ENCODE assay signal across 14 cellular contexts in genomic region chr4:183447646-183448045, GRCh38. TPM values are rescaled to one million over a fixed set of nuclear protein-coding genes. Genes with fewer than 3 reads are reported as not detected.
A peak's percentile ranks its signal among the peaks of the same experiment; 100 is the strongest.
DNase-seq lines count a peak whose midpoint lies in the region; ATAC-seq and TF ChIP-seq lines count a peak whose summit lies in the region.
"Had no signal": no experiment of that assay in that cellular context is flagged by ENCODE, and none has a peak within 500 bp of the region (broad histone marks: within the 10 kb centered on the region; RNA-seq: fewer than 3 reads in every experiment).

No MANE protein-coding gene starts in this region.

- H3K4me3 ChIP-seq in ACC112 (ENCODE audit: low read depth, low read length) (0 out of 2 replicates have a peak overlapping the region, but pooled peaks have one; percentile 6), endodermal cell (ENCODE audit: low read length) (peak overlapping the region; percentile 93)
- H3K4me3 ChIP-seq in CD4-positive, alpha-beta memory T cell (ENCODE audit: low read length in 2 of 2), result no peak overlapping the region

- H3K4me1 ChIP-seq in ACC112 (ENCODE audit: control insufficient read depth, insufficient read depth, low read length, unreplicated experiment) (peaks cover 35% of the 10 kb centered on the region), endodermal cell (ENCODE audit: control insufficient read depth, insufficient read depth, low read length) (no peaks in the 10 kb centered on the region)
- peaks cover 54% of the 10 kb centered on the region for H3K4me1 ChIP-seq in CD4-positive, alpha-beta memory T cell (ENCODE audit: insufficient read depth, low read length)

- H3K4me1 Mint-ChIP-seq in CD4-positive, alpha-beta memory T cell, result peaks cover 35 to 69% (median 44%) of the 10 kb centered on the region in 4 donors
- peaks cover 45% of the 10 kb centered on the region for H3K4me1 Mint-ChIP-seq in T-helper 2 cell treated with Interferon-gamma antibody and Interleukin-4, amounts not matched to agents 5 μg/mL and 100 μg/mL, for 36 hours (ENCODE audit: low read depth)
- peaks cover 15% of the 10 kb centered on the region for H3K4me1 Mint-ChIP-seq in endodermal cell

- H3K36me3 ChIP-seq in ACC112 (ENCODE audit: insufficient read depth, low read length), result peaks cover 30% of the 10 kb centered on the region
- H3K36me3 ChIP-seq in CD4-positive, alpha-beta memory T cell (ENCODE audit: insufficient read depth, low read length), result peaks cover 28% of the 10 kb centered on the region
- peaks cover 49% of the 10 kb centered on the region for H3K36me3 ChIP-seq in endodermal cell (ENCODE audit: control insufficient read depth, insufficient read depth, low read length)

- H3K4me3 Mint-ChIP-seq in CD4-positive, alpha-beta memory T cell, result peak overlapping the region; percentile 9 to 92 (median 68)
- H3K4me3 Mint-ChIP-seq in T-helper 2 cell treated with Interferon-gamma antibody and Interleukin-4, amounts not matched to agents 5 μg/mL and 100 μg/mL, for 36 hours, result peak overlapping the region; percentile 97
- H3K4me3 Mint-ChIP-seq in endodermal cell, result no peak overlapping the region

- intact Hi-C loops in CD4-positive, alpha-beta memory T cell (cut with micrococcal nuclease), result loop anchor here (10.0 kb wide), 1 partner anchor 1087 kb away; no protein-coding TSS in a partner anchor

- TF ChIP-seq CTCF in endodermal cell (conservative IDR thresholded peaks at IDR 0.05), result no peak

- DNase-seq in CD4-positive, alpha-beta memory T cell, result peak in 4 of 5 donors; percentile 20 to 39 (median 28)
- no peak for DNase-seq in T-helper 2 cell treated with Interferon-gamma antibody and Interleukin-4, amounts not matched to agents 5 μg/mL and 100 μg/mL, for 36 hours (ENCODE audit: low spot score)
- no peak for DNase-seq in endodermal cell
- no peak for DNase-seq in activated gamma-delta T cell treated with Interleukin-2 at 50 U/mL for 16 hours
- DNase-seq in Kasumi-1 (lab: John Stamatoyannopoulos, UW), result no peak
- DNase-seq in DMS153 treated with DMSO at 0.1 percent for 48 hours (lab: John Stamatoyannopoulos, UW; ENCODE audit: unreplicated experiment), result no peak
- DNase-seq: activated effector memory CD4-positive, alpha-beta T cell treated with anti-CD3 and anti-CD28 coated beads, Interleukin-2, amount 50 U/mL, for 16 hours; DMS79 treated with DMSO at 0.1 percent for 48 hours; NCI-H446; SIG-M5; T1000 had no signal

- H3K36me3 Mint-ChIP-seq in CD4-positive, alpha-beta memory T cell, result peaks cover 36 to 63% of the 10 kb centered on the region in 2 donors
- peaks cover 61% of the 10 kb centered on the region for H3K36me3 Mint-ChIP-seq in T-helper 2 cell treated with Interferon-gamma antibody and Interleukin-4, amounts not matched to agents 5 μg/mL and 100 μg/mL, for 36 hours (ENCODE audit: low read depth)
- H3K36me3 Mint-ChIP-seq in endodermal cell (ENCODE audit: low read depth), result peaks cover 57% of the 10 kb centered on the region

- no peak overlapping the region for H2AFZ ChIP-seq in ACC112 (ENCODE audit: low read length, unreplicated experiment)

- H3K27me3 ChIP-seq in ACC112 (ENCODE audit: insufficient read depth, low read length), result no peaks in the 10 kb centered on the region
- no peaks in the 10 kb centered on the region for H3K27me3 ChIP-seq in CD4-positive, alpha-beta memory T cell (ENCODE audit: insufficient read depth, low read length)
- no peaks in the 10 kb centered on the region for H3K27me3 ChIP-seq in endodermal cell (ENCODE audit: control insufficient read depth, insufficient read depth, low read length, poor library complexity, severe bottlenecking)

- WGBS in endodermal cell (ENCODE audit: insufficient coverage in 1 of 2, insufficient read length in 1 of 2), 2 experiments, result 85 to 92% methylated on average over 3 to 5 of the region's 5 CpGs

- H3K9me3 ChIP-seq in CD4-positive, alpha-beta memory T cell (ENCODE audit: control insufficient read depth in 1 of 2, low read length in 2 of 2), result no peaks in the 10 kb centered on the region
- H3K9me3 ChIP-seq in endodermal cell (ENCODE audit: control insufficient read depth, low read length), result no peaks in the 10 kb centered on the region

- peak overlapping the region in 6 of 7 donors; percentile 32 to 96 (median 74) for H3K27ac Mint-ChIP-seq in CD4-positive, alpha-beta memory T cell
- no peak overlapping the region for H3K27ac Mint-ChIP-seq in T-helper 2 cell treated with Interferon-gamma antibody and Interleukin-4, amounts not matched to agents 5 μg/mL and 100 μg/mL, for 36 hours
- no peak overlapping the region for H3K27ac Mint-ChIP-seq in endodermal cell

- peaks cover 38% of the 10 kb centered on the region for H3K79me2 ChIP-seq in ACC112 (ENCODE audit: control insufficient read depth, insufficient read depth, low read length, unreplicated experiment)

- POLR2A ChIA-PET in CD4-positive, alpha-beta memory T cell (lab: Charles Lee; ENCODE audit: partially characterized antibody), result interaction anchor here (0.9 to 6.4 kb wide), 3 partner anchors 9 to 59 kb away, joined by 3 to 130 read pairs (median 3); partner anchors contain the start of gene ING2

- CTCF ChIA-PET in CD4-positive, alpha-beta memory T cell (lab: Charles Lee; ENCODE audit: partially characterized antibody), result no interaction called here

- no peak overlapping the region for H3K27ac ChIP-seq in ACC112 (ENCODE audit: low read depth, low read length)
- peak overlapping the region; percentile 18 for H3K27ac ChIP-seq in CD4-positive, alpha-beta memory T cell (ENCODE audit: low read depth, low read length)
- no peak overlapping the region for H3K27ac ChIP-seq in endodermal cell (ENCODE audit: low read depth, low read length)

- H3K9ac ChIP-seq in endodermal cell (ENCODE audit: extremely low read depth, low read length, poor library complexity, severe bottlenecking), result no peak overlapping the region

- no peaks in the 10 kb centered on the region for H3K9me3 Mint-ChIP-seq in CD4-positive, alpha-beta memory T cell
- no peaks in the 10 kb centered on the region for H3K9me3 Mint-ChIP-seq in T-helper 2 cell treated with Interferon-gamma antibody and Interleukin-4, amounts not matched to agents 5 μg/mL and 100 μg/mL, for 36 hours
- H3K9me3 Mint-ChIP-seq in endodermal cell, result no peaks in the 10 kb centered on the region

- no peaks in the 10 kb centered on the region for H3K27me3 Mint-ChIP-seq in CD4-positive, alpha-beta memory T cell
- H3K27me3 Mint-ChIP-seq in T-helper 2 cell treated with Interferon-gamma antibody and Interleukin-4, amounts not matched to agents 5 μg/mL and 100 μg/mL, for 36 hours (ENCODE audit: low read depth), result no peaks in the 10 kb centered on the region
- no peaks in the 10 kb centered on the region for H3K27me3 Mint-ChIP-seq in endodermal cell (ENCODE audit: insufficient read depth)

- no peak for ATAC-seq in HG02840 (IDR thresholded peaks at IDR 0.05; ENCODE audit: low FRiP score, unreplicated experiment)
- ATAC-seq: left lobe of liver had no signal

RNA-seq across cellular contexts. Expression of gene CDKN2AIP, which starts 3.2 kb away (rescaled TPM):
- total RNA-seq in CD4-positive, alpha-beta memory T cell, result 10 to 100 TPM; 48.3 to 51.1 TPM
- polyA plus RNA-seq in CD4-positive, alpha-beta memory T cell, result 10 to 100 TPM; 18.9 to 40.7 TPM
- total RNA-seq in endodermal cell, result 10 to 100 TPM; 14.1 to 15.3 TPM
- 25.6 TPM for polyA plus RNA-seq in endodermal cell (2013, experiment 1 of 2)
- polyA plus RNA-seq in endodermal cell (2013, experiment 2 of 2), result 24.2 TPM

RNA-seq across cellular contexts. Expression of gene ING2, which starts 57.2 kb away (rescaled TPM):
- total RNA-seq in CD4-positive, alpha-beta memory T cell, result 1 to 10 TPM; 8.9 to 9.2 TPM
- polyA plus RNA-seq in CD4-positive, alpha-beta memory T cell, result 10 to 100 TPM; 14.5 to 18.6 TPM
- total RNA-seq in endodermal cell, result 10 to 100 TPM; 16.9 to 19.8 TPM
- 19.3 TPM for polyA plus RNA-seq in endodermal cell (2013, experiment 1 of 2)
- polyA plus RNA-seq in endodermal cell (2013, experiment 2 of 2), result 19.1 TPM

Comparison
In these comparisons a context has a peak if more than half of its experiments do, and no peak if none do; other contexts are left out.
1. H3K4me3 ChIP-seq: peak in ACC112 (single experiment) and endodermal cell (single experiment); none in CD4-positive, alpha-beta memory T cell (0 of 2).
2. DNase-seq: peak in CD4-positive, alpha-beta memory T cell (4 of 5); none in T-helper 2 cell treated with Interferon-gamma antibody and Interleukin-4, amounts not matched to agents 5 μg/mL and 100 μg/mL, for 36 hours (single experiment), endodermal cell (single experiment), activated gamma-delta T cell treated with Interleukin-2 at 50 U/mL for 16 hours (single experiment), Kasumi-1 (0 of 2) and DMS153 treated with DMSO at 0.1 percent for 48 hours (single experiment).
3. H3K27ac Mint-ChIP-seq: peak in CD4-positive, alpha-beta memory T cell (6 of 7); none in T-helper 2 cell treated with Interferon-gamma antibody and Interleukin-4, amounts not matched to agents 5 μg/mL and 100 μg/mL, for 36 hours (single experiment) and endodermal cell (single experiment).